19 cellular contexts compared by ENCODE assay signal in genomic region chr14:70401643-70402042, GRCh38. TPM values are rescaled to one million over a fixed set of nuclear protein-coding genes. Genes with fewer than 3 reads are reported as not detected.
DNase-seq lines count a peak whose midpoint lies in the region; FAIRE-seq and TF ChIP-seq lines count a peak whose summit lies in the region.
"Had no signal": no experiment of that assay in that cellular context is flagged by ENCODE, and none has a peak within 500 bp of the region (broad histone marks: within the 10 kb centered on the region; RNA-seq: fewer than 3 reads in every experiment).

No MANE protein-coding gene starts in this region.

- no peak overlapping the region for H3K27ac ChIP-seq in BLaER1 treated with 17β-estradiol and CSF1 and Interleukin-3, amounts not matched to agents 10 nM and 100 nM
- H3K27ac ChIP-seq in HUES64 (ENCODE audit: low read depth, low read length): peak overlapping the region; percentile 79; the same call in 1 of the 2 replicates
- no peak overlapping the region for H3K27ac ChIP-seq in H1 (ENCODE audit: low read depth, low read length)
- no peak overlapping the region for H3K27ac ChIP-seq in mesendoderm (ENCODE audit: low read depth, low read length)
- no peak overlapping the region for H3K27ac ChIP-seq in SK-N-SH (ENCODE audit: low read depth in 2 of 2, low read length in 1 of 2)
- H3K27ac ChIP-seq in Karpas-422 (ENCODE audit: low read length): no peak overlapping the region
- H3K27ac ChIP-seq: C4-2B had no signal

- H3K79me1 ChIP-seq in H1 (ENCODE audit: low read depth, low read length): peaks cover 3% of the 10 kb centered on the region; the same call in 1 of the 2 replicates
- peaks cover 2% of the 10 kb centered on the region for H3K79me1 ChIP-seq in mesendoderm (ENCODE audit: low read length)

- peak overlapping the region in 6 of 11 experiments; percentile 10 to 47 (median 22); a peak in 6 of 22 replicates for H3K4me2 ChIP-seq in BLaER1 treated with 17β-estradiol and CSF1 and Interleukin-3, amounts not matched to agents 10 nM and 100 nM
- H3K4me2 ChIP-seq in H1 (ENCODE audit: insufficient read depth in 1 of 2, low read depth in 2 of 2, low read length in 2 of 2): peak overlapping the region; percentile 4 to 27; a peak in 1 of 4 replicates
- no peak overlapping the region for H3K4me2 ChIP-seq in mesendoderm (ENCODE audit: low read length)
- no peak overlapping the region for H3K4me2 ChIP-seq in SK-N-SH
- H3K4me2 ChIP-seq in Karpas-422 (ENCODE audit: low read depth, low read length, poor library complexity, severe bottlenecking): no peak overlapping the region

- POLR2A ChIA-PET in H1 (lab: Charles Lee; ENCODE audit: partially characterized antibody): interaction anchor here (0.7 to 1.5 kb wide), 2 partner anchors 10 to 188 kb away, joined by 3 to 4 read pairs; no protein-coding TSS in a partner anchor
- POLR2A ChIA-PET in SK-N-SH (lab: Yijun Ruan, JAX): no interaction called here

- no peak overlapping the region; the same call in 1 of the 2 replicates for H2BK12ac ChIP-seq in H1 (ENCODE audit: low read depth, low read length)

- H4K5ac ChIP-seq in H1 (ENCODE audit: insufficient read length, low read depth, low read length) (no peak overlapping the region), mesendoderm (ENCODE audit: low read length) (no peak overlapping the region)

- TF ChIP-seq RAD21 in H1 (IDR thresholded peaks at IDR 0.05 in 1 of 2, conservative IDR thresholded peaks at IDR 0.05 in 1 of 2; ENCODE audit: low read depth in 2 of 2, low read length in 2 of 2) (no peak), SK-N-SH (IDR thresholded peaks at IDR 0.05; ENCODE audit: low read length) (no peak)

- H3K79me2 ChIP-seq in H1 (ENCODE audit: control insufficient read depth in 1 of 2, insufficient read depth in 2 of 2, low read length in 2 of 2) (peaks cover 0 to 29% of the 10 kb centered on the region in 2 experiments; a peak in 2 of 4 replicates), mesendoderm (ENCODE audit: control insufficient read depth, insufficient read depth, low read length) (peaks cover 3% of the 10 kb centered on the region), SK-N-SH (ENCODE audit: insufficient read depth) (peaks cover 18% of the 10 kb centered on the region), Karpas-422 (ENCODE audit: low read length) (no peaks in the 10 kb centered on the region)

- no peak overlapping the region for H3K14ac ChIP-seq in H1 (ENCODE audit: insufficient read length)

- no peak overlapping the region for H2AFZ ChIP-seq in H1 (ENCODE audit: low read length)
- H2AFZ ChIP-seq in SK-N-SH (ENCODE audit: low read depth): no peak overlapping the region
- no peak overlapping the region for H2AFZ ChIP-seq in Karpas-422 (ENCODE audit: low read length)

- H3K18ac ChIP-seq in H1 (ENCODE audit: extremely low read depth, low read length) (no peak overlapping the region), mesendoderm (ENCODE audit: low read length) (peak overlapping the region; percentile 18)

- peaks cover 30 to 46% (median 34%) of the 10 kb centered on the region in 11 experiments for H3K36me3 ChIP-seq in BLaER1 treated with 17β-estradiol and CSF1 and Interleukin-3, amounts not matched to agents 10 nM and 100 nM
- peaks cover 16% of the 10 kb centered on the region for H3K36me3 ChIP-seq in HUES64 (ENCODE audit: insufficient read depth, low read length)
- no peaks in the 10 kb centered on the region for H3K36me3 ChIP-seq in H1 (ENCODE audit: control insufficient read depth in 2 of 4, insufficient read depth in 4 of 4, low read length in 3 of 4)
- H3K36me3 ChIP-seq in mesendoderm (ENCODE audit: control insufficient read depth, insufficient read depth, low read length): no peaks in the 10 kb centered on the region
- H3K36me3 ChIP-seq in SK-N-SH (replicated peaks in 1 of 2; ENCODE audit: control insufficient read depth in 1 of 2, insufficient read depth in 2 of 2, low read length in 1 of 2): peaks cover 7 to 12% of the 10 kb centered on the region in 2 experiments
- no peaks in the 10 kb centered on the region for H3K36me3 ChIP-seq in Karpas-422 (ENCODE audit: insufficient read depth, low read length)

- H3K9me3 ChIP-seq in BLaER1 treated with 17β-estradiol and CSF1 and Interleukin-3, amounts not matched to agents 10 nM and 100 nM (replicated peaks in 1 of 11): peaks cover 27 to 35% (median 31%) of the 10 kb centered on the region in 11 experiments
- 0 out of 2 replicates have a peak, but pooled peaks cover 4% of the 10 kb centered on the region for H3K9me3 ChIP-seq in HUES64 (ENCODE audit: insufficient read depth, low read depth, low read length)
- H3K9me3 ChIP-seq in H1 (ENCODE audit: insufficient read depth in 2 of 2, low read depth in 1 of 2, low read length in 1 of 2): no peaks in the 10 kb centered on the region
- no peaks in the 10 kb centered on the region for H3K9me3 ChIP-seq in SK-N-SH
- no peaks in the 10 kb centered on the region for H3K9me3 ChIP-seq in Karpas-422 (ENCODE audit: low read length)

- no peaks in the 10 kb centered on the region for H3K27me3 ChIP-seq in BLaER1 treated with 17β-estradiol and CSF1 and Interleukin-3, amounts not matched to agents 10 nM and 100 nM
- H3K27me3 ChIP-seq in HUES64 (ENCODE audit: insufficient read depth, low read length): no peaks in the 10 kb centered on the region
- no peaks in the 10 kb centered on the region for H3K27me3 ChIP-seq in H1 (replicated peaks in 1 of 4; ENCODE audit: control insufficient read depth in 3 of 4, extremely low read depth in 1 of 4, insufficient read depth in 3 of 4, low read length in 3 of 4)
- no peaks in the 10 kb centered on the region for H3K27me3 ChIP-seq in mesendoderm (ENCODE audit: insufficient read depth, low read length, poor library complexity)
- no peaks in the 10 kb centered on the region for H3K27me3 ChIP-seq in SK-N-SH (ENCODE audit: insufficient read depth)
- no peaks in the 10 kb centered on the region for H3K27me3 ChIP-seq in Karpas-422 (ENCODE audit: low read length)

- no peak overlapping the region for H4K91ac ChIP-seq in H1 (replicated peaks; ENCODE audit: insufficient read length, low read length)

- peaks cover 0 to 10% (median 0%) of the 10 kb centered on the region in 11 experiments; a peak in 2 of 22 replicates for H4K20me1 ChIP-seq in BLaER1 treated with 17β-estradiol and CSF1 and Interleukin-3, amounts not matched to agents 10 nM and 100 nM
- H4K20me1 ChIP-seq in H1 (replicated peaks in 1 of 2; ENCODE audit: control insufficient read depth in 1 of 2, insufficient read depth in 2 of 2, low read length in 2 of 2): peaks cover 0 to 3% of the 10 kb centered on the region in 2 experiments
- peaks cover 5% of the 10 kb centered on the region; the same call in 1 of the 2 replicates for H4K20me1 ChIP-seq in SK-N-SH (ENCODE audit: insufficient read depth)
- no peaks in the 10 kb centered on the region for H4K20me1 ChIP-seq in Karpas-422 (ENCODE audit: insufficient read depth, low read depth, low read length)

- TF ChIP-seq CTCF in H1 (IDR thresholded peaks at IDR 0.05; ENCODE audit: control extremely low read depth in 1 of 3, insufficient read depth in 1 of 3, low read depth in 1 of 3, low read length in 3 of 3) (no peak), SK-N-SH (IDR thresholded peaks at IDR 0.05) (no peak)

- H2BK15ac ChIP-seq in H1 (ENCODE audit: low read length) (no peak overlapping the region), mesendoderm (replicated peaks; ENCODE audit: low read depth) (no peak overlapping the region)

- no peak overlapping the region for H2AK5ac ChIP-seq in H1 (ENCODE audit: low read depth, low read length)
- H2AK5ac ChIP-seq in mesendoderm (ENCODE audit: low read length): no peak overlapping the region

- no peak overlapping the region for H2BK20ac ChIP-seq in H1 (ENCODE audit: low read length)

- H3K4me3 ChIP-seq in BLaER1 treated with 17β-estradiol and CSF1 and Interleukin-3, amounts not matched to agents 10 nM and 100 nM: no peak overlapping the region
- H3K4me3 ChIP-seq in HUES64 (ENCODE audit: low read length): no peak overlapping the region
- H3K4me3 ChIP-seq in H1 (ENCODE audit: extremely low read depth in 1 of 4, insufficient read depth in 2 of 4, low read depth in 3 of 4, low read length in 4 of 4): no peak overlapping the region
- no peak overlapping the region for H3K4me3 ChIP-seq in mesendoderm (ENCODE audit: low read length)
- no peak overlapping the region for H3K4me3 ChIP-seq in SK-N-SH (ENCODE audit: low read depth in 2 of 2, low read length in 1 of 2)
- no peak overlapping the region for H3K4me3 ChIP-seq in Karpas-422 (ENCODE audit: low read length)
- H3K4me3 ChIP-seq: GM12878 had no signal

- DNase-seq in H1 (ENCODE audit: low read depth in 1 of 2, low spot score in 2 of 2): no peak
- no peak for DNase-seq in mesendoderm
- no peak for DNase-seq in SK-N-SH
- DNase-seq in Karpas-422: no peak
- no peak for DNase-seq in midbrain (lab: John Stamatoyannopoulos, UW)
- no peak for DNase-seq in activated gamma-delta T cell treated with Interleukin-2 at 50 U/mL for 16 hours
- DNase-seq: ACHN; CD4-positive, alpha-beta memory T cell; DMS79; GOT3; HCEC 1CT; HFFc6 had no signal

- H3K9ac ChIP-seq in BLaER1 treated with 17β-estradiol and CSF1 and Interleukin-3, amounts not matched to agents 10 nM and 100 nM: no peak overlapping the region
- H3K9ac ChIP-seq in HUES64 (ENCODE audit: low read depth, low read length): no peak overlapping the region
- no peak overlapping the region for H3K9ac ChIP-seq in H1 (replicated peaks in 1 of 4; ENCODE audit: extremely low read depth in 1 of 4, low read depth in 3 of 4, low read length in 3 of 4)
- H3K9ac ChIP-seq in mesendoderm (ENCODE audit: low read length): no peak overlapping the region
- no peak overlapping the region for H3K9ac ChIP-seq in SK-N-SH
- no peak overlapping the region for H3K9ac ChIP-seq in Karpas-422 (ENCODE audit: low read length)

- no peak overlapping the region for H3K23ac ChIP-seq in H1 (ENCODE audit: insufficient read length)
- no peak overlapping the region for H3K23ac ChIP-seq in mesendoderm (ENCODE audit: low read length)

- peaks cover 0 to 10% (median 7%) of the 10 kb centered on the region in 10 experiments; a peak in 6 of 20 replicates for H3K4me1 ChIP-seq in BLaER1 treated with 17β-estradiol and CSF1 and Interleukin-3, amounts not matched to agents 10 nM and 100 nM
- H3K4me1 ChIP-seq in HUES64 (ENCODE audit: insufficient read depth, low read length) (peaks cover 24% of the 10 kb centered on the region), H1 (replicated peaks in 1 of 4; ENCODE audit: control insufficient read depth in 3 of 4, insufficient read depth in 4 of 4, low read length in 3 of 4) (peaks cover 0 to 13% (median 5%) of the 10 kb centered on the region in 4 experiments; a peak in 5 of 7 replicates), mesendoderm (ENCODE audit: control insufficient read depth, low read depth, low read length) (no peaks in the 10 kb centered on the region), SK-N-SH (ENCODE audit: control insufficient read depth in 1 of 2, insufficient read depth in 2 of 2, low read depth in 1 of 2, low read length in 1 of 2) (no peaks in the 10 kb centered on the region), Karpas-422 (ENCODE audit: low read length) (no peaks in the 10 kb centered on the region)

- peak; percentile 66 for FAIRE-seq in H1 (lab: Jason Lieb, UNC)
- FAIRE-seq: GM12878, GM18507, HTR-8/SVneo had no signal

- H3K23me2 ChIP-seq in H1 (ENCODE audit: low read depth, low read length): no peaks in the 10 kb centered on the region

- TF ChIP-seq POLR2A in H1 (IDR thresholded peaks at IDR 0.05; ENCODE audit: control extremely low read depth in 1 of 2, low read depth in 2 of 2, low read length in 2 of 2): no peak

- H3K56ac ChIP-seq in H1 (replicated peaks; ENCODE audit: insufficient read length, low read depth, low read length): no peak overlapping the region
- peak overlapping the region; percentile 15 for H3K56ac ChIP-seq in mesendoderm (ENCODE audit: low read length)

- H2BK120ac ChIP-seq in H1 (replicated peaks; ENCODE audit: low read depth, low read length) (no peak overlapping the region), mesendoderm (ENCODE audit: low read depth, low read length) (no peak overlapping the region)

- 70% methylated on average over 4 of the region's 4 CpGs for WGBS in HUES64
- 69% methylated on average over 4 of the region's 4 CpGs; no CpG with 5 or more reads in 1 of the 2 experiments for WGBS in H1 (ENCODE audit: extremely low coverage in 1 of 2, insufficient coverage in 1 of 2, insufficient read length in 1 of 2, insufficient replicate concordance in 2 of 2, low coverage in 1 of 2, low lambda C conversion rate in 2 of 2, missing lambda C conversion rate in 1 of 2), 2 experiments
- no CpG with 5 or more reads among the region's 4 CpGs for WGBS in mesendoderm (ENCODE audit: extremely low coverage, insufficient coverage, low lambda C conversion rate)
- 92% methylated on average over 4 of the region's 4 CpGs for WGBS in SK-N-SH (ENCODE audit: low lambda C conversion rate)

- no peak overlapping the region for H4K8ac ChIP-seq in H1 (ENCODE audit: extremely low read depth, insufficient read depth, low read length)
- H4K8ac ChIP-seq in mesendoderm (ENCODE audit: low read depth, low read length): no peak overlapping the region

- CTCF ChIA-PET in H1 (lab: Charles Lee; ENCODE audit: partially characterized antibody): interaction anchor here (0.6 to 4.4 kb wide), 6 partner anchors 8 to 189 kb away, joined by 3 to 22 read pairs (median 4); no protein-coding TSS in a partner anchor
- CTCF ChIA-PET in SK-N-SH (lab: Yijun Ruan, JAX): interaction anchor here (0.6 to 1.4 kb wide), 3 partner anchors 9 to 166 kb away, joined by 3 read pairs; no protein-coding TSS in a partner anchor

- no peaks in the 10 kb centered on the region for H3F3A ChIP-seq in SK-N-SH (replicated peaks; ENCODE audit: insufficient read depth)

- H3K4ac ChIP-seq in H1 (replicated peaks; ENCODE audit: insufficient read length, low read depth, low read length) (no peak overlapping the region), mesendoderm (ENCODE audit: low read depth, low read length) (no peak overlapping the region)

- TF ChIP-seq EP300 in H1 (IDR thresholded peaks at IDR 0.05; ENCODE audit: borderline replicate concordance in 1 of 2, low read depth in 2 of 2, low read length in 2 of 2): no peak
- no peak for TF ChIP-seq EP300 in SK-N-SH (IDR thresholded peaks at IDR 0.05; ENCODE audit: borderline replicate concordance in 1 of 2, low read depth in 1 of 2, low read length in 1 of 2)

- 0 out of 2 replicates have a peak overlapping the region, but pooled peaks have one; percentile 82 for H2BK5ac ChIP-seq in H1 (ENCODE audit: low read depth, low read length)
- no peak overlapping the region for H2BK5ac ChIP-seq in mesendoderm (ENCODE audit: low read length)

- no peaks in the 10 kb centered on the region for H3K9me2 ChIP-seq in SK-N-SH
- H3K9me2 ChIP-seq in Karpas-422 (replicated peaks; ENCODE audit: insufficient read depth, low read length): no peaks in the 10 kb centered on the region

RNA-seq across cellular contexts. Expression of gene SYNJ2BP, which starts 15.2 kb away (rescaled TPM):
- 15.7 TPM for polyA plus RNA-seq in HUES64 (2013, experiment 1 of 2)
- 14.1 TPM for polyA plus RNA-seq in HUES64 (2013, experiment 2 of 2)
- total RNA-seq in H1 (2021; fragmentation: NEBNext Ultra II Directional; extraction: Animal tissue kit (Norgen Biotek cat#: 25700)): 29.7 and 30.6 TPM in 2 replicates
- polyA plus RNA-seq in H1 (2011; rRNA removed): 5.8 and 9.6 TPM in 2 replicates
- polyA plus RNA-seq in H1 (2011; cell fraction: cytosol; rRNA removed): 12.2 TPM
- 13.6 TPM for polyA plus RNA-seq in H1 (2011; cell fraction: nucleus; rRNA removed)
- 11.6 to 22.8 TPM (median 15.3 TPM) in 4 replicates for polyA plus RNA-seq in H1 (2012, experiment 1 of 2)
- polyA plus RNA-seq in H1 (2012, experiment 2 of 2): 5.7 TPM
- 24.7 TPM for polyA plus RNA-seq in H1 (2013, experiment 1 of 2)
- 23.0 TPM for polyA plus RNA-seq in H1 (2013, experiment 2 of 2)
- 14.4 and 25.8 TPM in 2 replicates for polyA minus RNA-seq in H1 (2011; rRNA and poly(A)+ RNA removed)
- 6.5 TPM for polyA minus RNA-seq in H1 (2011; cell fraction: cytosol; rRNA and poly(A)+ RNA removed)
- polyA minus RNA-seq in H1 (2011; cell fraction: nucleus; rRNA and poly(A)+ RNA removed): 31.6 TPM
- 19.8 TPM for polyA plus RNA-seq in mesendoderm (2013, experiment 1 of 2)
- 19.6 TPM for polyA plus RNA-seq in mesendoderm (2013, experiment 2 of 2)
- polyA plus RNA-seq in SK-N-SH (2012; rRNA removed): 12.4 and 20.5 TPM in 2 replicates
- polyA plus RNA-seq in SK-N-SH (2012; cell fraction: cytosol; rRNA removed): 17.1 and 19.3 TPM in 2 replicates
- 9.1 and 20.5 TPM in 2 replicates for polyA plus RNA-seq in SK-N-SH (2012; cell fraction: nucleus; rRNA removed)
- total RNA-seq in Karpas-422 (2014; rRNA removed; shearing (Covaris generic); ENCODE audit: low replicate concordance): 5.7 and 7.7 TPM in 2 replicates

RNA-seq across cellular contexts. Expression of gene COX16, which starts 42.2 kb away (rescaled TPM):
- polyA plus RNA-seq in HUES64 (2013, experiment 1 of 2): 55.2 TPM
- polyA plus RNA-seq in HUES64 (2013, experiment 2 of 2): 51.2 TPM
- 65.8 and 73.0 TPM in 2 replicates for total RNA-seq in H1 (2021; fragmentation: NEBNext Ultra II Directional; extraction: Animal tissue kit (Norgen Biotek cat#: 25700))
- polyA plus RNA-seq in H1 (2011; rRNA removed) (14.0 and 21.0 TPM in 2 replicates), SK-N-SH (2012; rRNA removed) (24.4 and 27.7 TPM in 2 replicates)
- 28.3 TPM for polyA plus RNA-seq in H1 (2011; cell fraction: cytosol; rRNA removed)
- 4.7 TPM for polyA plus RNA-seq in H1 (2011; cell fraction: nucleus; rRNA removed)
- polyA plus RNA-seq in H1 (2012, experiment 1 of 2): 28.6 to 54.2 TPM (median 32.1 TPM) in 4 replicates
- 46.0 TPM for polyA plus RNA-seq in H1 (2012, experiment 2 of 2)
- 118 TPM for polyA plus RNA-seq in H1 (2013, experiment 1 of 2)
- polyA plus RNA-seq in H1 (2013, experiment 2 of 2): 142 TPM
- polyA minus RNA-seq in H1 (2011; rRNA and poly(A)+ RNA removed): 5.9 and 6.1 TPM in 2 replicates
- polyA minus RNA-seq in H1 (2011; cell fraction: cytosol; rRNA and poly(A)+ RNA removed): 6.5 TPM
- 11.9 TPM for polyA minus RNA-seq in H1 (2011; cell fraction: nucleus; rRNA and poly(A)+ RNA removed)
- polyA plus RNA-seq in mesendoderm (2013, experiment 1 of 2): 120 TPM
- polyA plus RNA-seq in mesendoderm (2013, experiment 2 of 2): 117 TPM
- polyA plus RNA-seq in SK-N-SH (2012; cell fraction: cytosol; rRNA removed): 42.3 and 65.7 TPM in 2 replicates
- 5.5 and 6.5 TPM in 2 replicates for polyA plus RNA-seq in SK-N-SH (2012; cell fraction: nucleus; rRNA removed)
- total RNA-seq in Karpas-422 (2014; rRNA removed; shearing (Covaris generic); ENCODE audit: low replicate concordance): 35.0 and 65.7 TPM in 2 replicates

RNA-seq across cellular contexts. Expression of gene ADAM21, which starts 50.3 kb away (rescaled TPM):
- polyA plus RNA-seq in HUES64 (2013, experiment 1 of 2): not detected
- not detected for polyA plus RNA-seq in HUES64 (2013, experiment 2 of 2)
- total RNA-seq in H1 (2021; fragmentation: NEBNext Ultra II Directional; extraction: Animal tissue kit (Norgen Biotek cat#: 25700)): not detected in 2 replicates
- 0.03 and 0.09 TPM in 2 replicates for polyA plus RNA-seq in H1 (2011; rRNA removed)
- 0.05 TPM for polyA plus RNA-seq in H1 (2011; cell fraction: cytosol; rRNA removed)
- 0.06 TPM for polyA plus RNA-seq in H1 (2011; cell fraction: nucleus; rRNA removed)
- polyA plus RNA-seq in H1 (2012, experiment 1 of 2): 0.12 to 0.23 TPM (median 0.16 TPM) in 4 replicates
- polyA plus RNA-seq in H1 (2012, experiment 2 of 2): not detected
- 0.10 TPM for polyA plus RNA-seq in H1 (2013, experiment 1 of 2)
- polyA plus RNA-seq in H1 (2013, experiment 2 of 2): 0.11 TPM
- 0.25 and 0.27 TPM in 2 replicates for polyA minus RNA-seq in H1 (2011; rRNA and poly(A)+ RNA removed)
- polyA minus RNA-seq in H1 (2011; cell fraction: cytosol; rRNA and poly(A)+ RNA removed): not detected
- polyA minus RNA-seq in H1 (2011; cell fraction: nucleus; rRNA and poly(A)+ RNA removed): not detected
- 0.03 TPM for polyA plus RNA-seq in mesendoderm (2013, experiment 1 of 2)
- polyA plus RNA-seq in mesendoderm (2013, experiment 2 of 2): 0.03 TPM
- polyA plus RNA-seq in SK-N-SH (2012; rRNA removed): 1.6 and 3.1 TPM in 2 replicates
- 3.0 TPM in 2 replicates for polyA plus RNA-seq in SK-N-SH (2012; cell fraction: cytosol; rRNA removed)
- 0.60 and 1.7 TPM in 2 replicates for polyA plus RNA-seq in SK-N-SH (2012; cell fraction: nucleus; rRNA removed)
- total RNA-seq in Karpas-422 (2014; rRNA removed; shearing (Covaris generic); ENCODE audit: low replicate concordance): 0.56 TPM in 1 of 2 replicates, not detected in the other
- total RNA-seq: CD4-positive, alpha-beta memory T cell; G401 had no signal

Comparison
In these comparisons a context has a peak if more than half of its experiments do, and no peak if none do; other contexts are left out.
1. H3K4me2 ChIP-seq: peak in BLaER1 treated with 17β-estradiol and CSF1 and Interleukin-3, amounts not matched to agents 10 nM and 100 nM (6 of 11) and H1 (2 of 2); none in mesendoderm (single experiment), SK-N-SH (single experiment) and Karpas-422 (single experiment).